In genomic region chr5:58156977-58157701, GRCh38 we compare ENCODE assay signal across 10 cellular contexts.
DNase-seq lines count a peak whose midpoint lies in the region; ATAC-seq and TF ChIP-seq lines count a peak whose summit lies in the region.
"Had no signal": no experiment of that assay in that cellular context is flagged by ENCODE, and none has a peak within 500 bp of the region (broad histone marks: within the 10 kb centered on the region; RNA-seq: fewer than 3 reads in every experiment).

No MANE protein-coding gene starts in this region.

- TF ChIP-seq POLR2A in GM18505 (IDR thresholded peaks at IDR 0.05; ENCODE audit: borderline replicate concordance, extremely low read depth, insufficient read depth, insufficient read length), result no peak

- ATAC-seq in GM18505 (IDR thresholded peaks at IDR 0.05; ENCODE audit: unreplicated experiment), result peak; percentile 59
- peak; percentile 75 for ATAC-seq in HG03025 (IDR thresholded peaks at IDR 0.05; ENCODE audit: low FRiP score, unreplicated experiment)
- no peak for ATAC-seq in stimulated activated naive CD8-positive, alpha-beta T cell treated with anti-CD3 and anti-CD28 coated beads, Interleukin-15, Interleukin-2, amounts not matched to agents 100 U/mL and 50 U/mL, for 24 hours
- ATAC-seq: stimulated activated memory B cell treated with anti-CD40 and anti-IgM and Interleukin-4, amounts not matched to agents 10 μg/mL and 1 μg/mL and 100 μg/mL, for 72 hours had no signal

- no peak for TF ChIP-seq CTCF in astrocyte of the spinal cord (IDR thresholded peaks at IDR 0.05; ENCODE audit: low read depth, low read length)

- peak; percentile 39 for DNase-seq in astrocyte of the spinal cord (ENCODE audit: low read depth, low spot score)
- peak; percentile 8 for DNase-seq in midbrain (lab: John Stamatoyannopoulos, UW)
- no peak for DNase-seq in stimulated activated naive CD8-positive, alpha-beta T cell treated with anti-CD3 and anti-CD28 coated beads, Interleukin-15, Interleukin-2, amounts not matched to agents 100 U/mL and 50 U/mL, for 24 hours
- DNase-seq in NCI-H2081 treated with DMSO at 0.1 percent for 48 hours (lab: John Stamatoyannopoulos, UW), result no peak
- DNase-seq in NCI-H510A (lab: John Stamatoyannopoulos, UW), result no peak
- DNase-seq in Kasumi-1 (lab: John Stamatoyannopoulos, UW), result no peak
- DNase-seq: NCI-H1930 had no signal

- H3K4me3 ChIP-seq in astrocyte of the spinal cord (ENCODE audit: low read depth, low read length), result no peak overlapping the region

- in situ Hi-C loops in astrocyte of the spinal cord (cut with HindIII; ENCODE audit: low sequenced_read_pairs), result no loop called here

Comparison
In these comparisons a context has a peak if more than half of its experiments do, and no peak if none do; other contexts are left out.
1. DNase-seq: peak in astrocyte of the spinal cord (single experiment) and midbrain (single experiment); none in stimulated activated naive CD8-positive, alpha-beta T cell treated with anti-CD3 and anti-CD28 coated beads, Interleukin-15, Interleukin-2, amounts not matched to agents 100 U/mL and 50 U/mL, for 24 hours (single experiment), NCI-H2081 treated with DMSO at 0.1 percent for 48 hours (single experiment), NCI-H510A (single experiment) and Kasumi-1 (0 of 2).